In the genomic region with DNA sequence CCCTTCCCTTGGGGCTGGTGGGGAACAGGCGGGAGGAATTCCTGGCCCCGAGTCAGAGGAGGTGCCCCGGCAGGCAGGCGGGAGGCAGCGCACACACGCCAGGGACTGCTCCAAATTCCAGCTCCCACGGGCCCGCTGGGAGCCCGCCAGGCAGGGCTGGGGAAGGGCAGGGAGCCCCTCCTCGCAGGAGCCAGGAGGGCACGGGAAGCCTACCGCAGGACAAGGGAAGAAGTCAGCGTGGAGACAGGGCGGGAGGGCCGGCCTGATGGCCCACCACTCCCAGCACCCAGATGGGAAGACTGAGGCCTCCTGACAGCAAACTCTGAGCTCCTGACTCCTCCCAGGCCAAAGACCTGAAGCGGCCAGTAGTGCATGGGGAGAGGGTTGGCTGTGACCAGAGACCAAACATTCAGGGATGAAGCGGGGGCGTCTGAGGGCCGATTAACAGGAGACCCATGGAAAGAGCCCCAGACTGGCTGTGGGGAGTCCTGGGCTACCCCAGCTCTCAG, we compare ENCODE assay signal across 15 cellular contexts. TPM values are rescaled to one million over a fixed set of nuclear protein-coding genes. Genes with fewer than 3 reads are reported as not detected.
DNase-seq lines count a peak whose midpoint lies in the region; ATAC-seq and TF ChIP-seq lines count a peak whose summit lies in the region.
"Had no signal": no experiment of that assay in that cellular context is flagged by ENCODE, and none has a peak within 500 bp of the region (broad histone marks: within the 10 kb centered on the region; RNA-seq: fewer than 3 reads in every experiment).

No MANE protein-coding gene starts in this region.

- H3K79me2 ChIP-seq in Loucy (ENCODE audit: insufficient read depth, low read length), result no peaks in the 10 kb centered on the region

- no peaks in the 10 kb centered on the region for H3K27me3 ChIP-seq in Loucy (ENCODE audit: insufficient read depth, low read length, poor library complexity, severe bottlenecking)

- peak overlapping the region; percentile 26 for H3K9ac ChIP-seq in Loucy (ENCODE audit: low read depth, low read length, poor library complexity, severe bottlenecking)

- no peaks in the 10 kb centered on the region for H4K20me1 ChIP-seq in Loucy (ENCODE audit: insufficient read depth, low read length, poor library complexity, severe bottlenecking)

- H2AFZ ChIP-seq in Loucy (ENCODE audit: low read length), result no peak overlapping the region

- H3K36me3 Mint-ChIP-seq in chondrocyte (ENCODE audit: low read depth) (no peaks in the 10 kb centered on the region), glutamatergic neuron (ENCODE audit: unreplicated experiment) (no peaks in the 10 kb centered on the region)
- H3K36me3 Mint-ChIP-seq: activated naive CD4-positive, alpha-beta T cell treated with anti-CD3 and anti-CD28 coated beads, Interleukin-2, amount 10 ng/mL, durations not matched to agents 7 days and 5 days had no signal

- H3K4me3 ChIP-seq in Loucy (ENCODE audit: low read length, poor library complexity, severe bottlenecking) (no peak overlapping the region), skin epidermis (no peak overlapping the region)

- TF ChIP-seq CTCF in Loucy (conservative IDR thresholded peaks at IDR 0.05; ENCODE audit: low read length) (no peak), chondrocyte (IDR thresholded peaks at IDR 0.05) (no peak), glutamatergic neuron (IDR thresholded peaks at IDR 0.05; ENCODE audit: partially characterized antibody, unreplicated experiment) (no peak)

- H3K4me1 ChIP-seq in Loucy (ENCODE audit: insufficient read depth, low read length, poor library complexity, severe bottlenecking), result peaks cover 9% of the 10 kb centered on the region

- H3F3A ChIP-seq in Loucy (ENCODE audit: low read depth), result no peaks in the 10 kb centered on the region

- DNase-seq in chondrocyte (ENCODE audit: low spot score), result no peak
- peak; percentile 59 for DNase-seq in left lobe of liver (ENCODE audit: low spot score)
- no peak for DNase-seq in NCI-H510A treated with DMSO at 0.1 percent for 48 hours (lab: John Stamatoyannopoulos, UW)
- no peak for DNase-seq in glutamatergic neuron
- DNase-seq in NCI-H748 treated with DMSO at 0.1 percent for 48 hours (lab: John Stamatoyannopoulos, UW), result no peak
- no peak for DNase-seq in HT-29 (ENCODE audit: low spot score)
- DNase-seq: activated naive CD4-positive, alpha-beta T cell treated with anti-CD3 and anti-CD28 coated beads, Interleukin-2, amount 10 ng/mL, durations not matched to agents 7 days and 5 days; central memory CD4-positive, alpha-beta T cell; KG1; midbrain; NCI-H187; stimulated activated CD4-positive, alpha-beta T cell treated with anti-CD3 and anti-CD28 coated beads, Interleukin-1b, Interleukin-23, amount 100 ng/mL, for 48 hours; WERI-Rb-1 had no signal

- H3K27ac ChIP-seq in skin epidermis, result peak overlapping the region in 12 of 21 experiments; percentile 19 to 76 (median 44)
- H3K27ac ChIP-seq: WERI-Rb-1 had no signal

- ATAC-seq in left lobe of liver, result peak; percentile 17

- peak overlapping the region; percentile 95 for H3K27ac Mint-ChIP-seq in chondrocyte (ENCODE audit: unreplicated experiment)
- H3K27ac Mint-ChIP-seq in glutamatergic neuron (ENCODE audit: unreplicated experiment), result no peak overlapping the region
- H3K27ac Mint-ChIP-seq: activated naive CD4-positive, alpha-beta T cell treated with anti-CD3 and anti-CD28 coated beads, Interleukin-2, amount 10 ng/mL, durations not matched to agents 7 days and 5 days had no signal

- H3K9me2 ChIP-seq in Loucy (replicated peaks; ENCODE audit: low read depth, low read length), result no peaks in the 10 kb centered on the region

- no peaks in the 10 kb centered on the region for H3K36me3 ChIP-seq in Loucy (ENCODE audit: insufficient read depth, low read length)
- H3K36me3 ChIP-seq: WERI-Rb-1 had no signal

- H3K27me3 Mint-ChIP-seq in chondrocyte (ENCODE audit: low read depth) (no peaks in the 10 kb centered on the region), glutamatergic neuron (ENCODE audit: unreplicated experiment) (peaks cover 9% of the 10 kb centered on the region)

- H3K9me3 Mint-ChIP-seq in chondrocyte (ENCODE audit: low read depth) (no peaks in the 10 kb centered on the region), glutamatergic neuron (ENCODE audit: unreplicated experiment) (no peaks in the 10 kb centered on the region)
- H3K9me3 Mint-ChIP-seq: activated naive CD4-positive, alpha-beta T cell treated with anti-CD3 and anti-CD28 coated beads, Interleukin-2, amount 10 ng/mL, durations not matched to agents 7 days and 5 days had no signal

- no peak overlapping the region for H3K4me3 Mint-ChIP-seq in chondrocyte (ENCODE audit: unreplicated experiment)
- no peak overlapping the region for H3K4me3 Mint-ChIP-seq in glutamatergic neuron (ENCODE audit: unreplicated experiment)
- H3K4me3 Mint-ChIP-seq: activated naive CD4-positive, alpha-beta T cell treated with anti-CD3 and anti-CD28 coated beads, Interleukin-2, amount 10 ng/mL, durations not matched to agents 7 days and 5 days had no signal

- H3K9me3 ChIP-seq in Loucy (ENCODE audit: insufficient read depth, low read depth, low read length), result no peaks in the 10 kb centered on the region

- H3K4me1 Mint-ChIP-seq in chondrocyte (ENCODE audit: low read depth), result peaks cover 80% of the 10 kb centered on the region
- H3K4me1 Mint-ChIP-seq in glutamatergic neuron (ENCODE audit: low read depth, unreplicated experiment), result peaks cover 13% of the 10 kb centered on the region
- H3K4me1 Mint-ChIP-seq: activated naive CD4-positive, alpha-beta T cell treated with anti-CD3 and anti-CD28 coated beads, Interleukin-2, amount 10 ng/mL, durations not matched to agents 7 days and 5 days had no signal

- peak overlapping the region; percentile 22 for H3K4me2 ChIP-seq in Loucy (ENCODE audit: low read depth, low read length, poor library complexity, severe bottlenecking)

RNA-seq across cellular contexts. Expression of a gene that starts 22.4 kb away (rescaled TPM):
- 1,302 to 1,415 TPM (median 1,326 TPM) in 3 replicates for total RNA-seq in chondrocyte
- total RNA-seq in left lobe of liver, result 862 TPM
- 1,061 TPM for total RNA-seq in glutamatergic neuron (ENCODE audit: unreplicated experiment)
- 2,060 and 2,152 TPM in 2 replicates for total RNA-seq in HT-29 (2014; rRNA removed; shearing (Covaris generic))

RNA-seq across cellular contexts. Expression of a gene that starts 52.3 kb away (rescaled TPM):
- total RNA-seq in chondrocyte (10.5 to 16.9 TPM (median 16.5 TPM) in 3 replicates), left lobe of liver (0.43 TPM), glutamatergic neuron (ENCODE audit: unreplicated experiment) (0.44 TPM)
- 12.4 and 16.6 TPM in 2 replicates for total RNA-seq in HT-29 (2014; rRNA removed; shearing (Covaris generic))

RNA-seq across cellular contexts. Expression of a gene that starts 52.8 kb away (rescaled TPM):
- total RNA-seq in chondrocyte (15.0 to 18.4 TPM (median 16.5 TPM) in 3 replicates), left lobe of liver (2.9 TPM), glutamatergic neuron (ENCODE audit: unreplicated experiment) (49.5 TPM)
- not detected in 2 replicates for total RNA-seq in HT-29 (2014; rRNA removed; shearing (Covaris generic))
